Comparison of ENCODE assay signal across 9 cellular contexts in genomic region chr1:6466023-6466422, GRCh38. TPM values are rescaled to one million over a fixed set of nuclear protein-coding genes. Genes with fewer than 3 reads are reported as not detected.
A peak's percentile ranks its signal among the peaks of the same experiment; 100 is the strongest.
DNase-seq lines count a peak whose midpoint lies in the region; ATAC-seq, FAIRE-seq and TF ChIP-seq lines count a peak whose summit lies in the region.
"Had no signal": no experiment of that assay in that cellular context is flagged by ENCODE, and none has a peak within 500 bp of the region (broad histone marks: within the 10 kb centered on the region; RNA-seq: fewer than 3 reads in every experiment).

TNFRSF25 (minus strand) TSS chr1:6466173; CDS start chr1:6466107, 66 bp downstream.

- TF ChIP-seq EP300 in H1 (IDR thresholded peaks at IDR 0.05; ENCODE audit: borderline replicate concordance in 1 of 2, low read depth in 2 of 2, low read length in 2 of 2) = no peak

- no CpG with 5 or more reads among the region's 43 CpGs for WGBS in H9 (ENCODE audit: extremely low coverage, insufficient read length, low lambda C conversion rate)
- 16% methylated on average over 14 of the region's 43 CpGs; no CpG with 5 or more reads in 1 of the 2 experiments for WGBS in H1 (ENCODE audit: extremely low coverage in 1 of 2, insufficient coverage in 1 of 2, insufficient read length in 1 of 2, insufficient replicate concordance in 2 of 2, low coverage in 1 of 2, low lambda C conversion rate in 2 of 2, missing lambda C conversion rate in 1 of 2), 2 experiments

- no peak within 1 kb of the TSS for H3K56ac ChIP-seq in H9 (ENCODE audit: insufficient read length, low read depth, low read length)
- H3K56ac ChIP-seq in H1 (replicated peaks; ENCODE audit: insufficient read length, low read depth, low read length) = no peak within 1 kb of the TSS

- peaks cover 8 to 52% (median 50%) of the 10 kb centered on the region in 3 experiments; a peak in 6 of 7 replicates for H3K36me3 Mint-ChIP-seq in H9 (ENCODE audit: insufficient read depth in 1 of 3, low read depth in 3 of 3)

- H2AFZ ChIP-seq in H9 (ENCODE audit: low read length) (no peak within 1 kb of the TSS), H1 (ENCODE audit: low read length) (no peak within 1 kb of the TSS; the same call in 1 of the 2 replicates)

- H3K9ac ChIP-seq in H9 (ENCODE audit: extremely low read depth, insufficient read length, low read length) (no peak within 1 kb of the TSS), H1 (replicated peaks in 1 of 4; ENCODE audit: extremely low read depth in 1 of 4, low read depth in 3 of 4, low read length in 3 of 4) (no peak within 1 kb of the TSS)

- H3K79me1 ChIP-seq in H9 (ENCODE audit: insufficient read depth, low read depth, low read length, poor library complexity, severe bottlenecking) (no peaks in the 10 kb centered on the region), H1 (ENCODE audit: low read depth, low read length) (no peaks in the 10 kb centered on the region)

- H3K9me3 ChIP-seq in H9 (ENCODE audit: control insufficient read depth, low read depth, low read length) (no peaks in the 10 kb centered on the region), H1 (ENCODE audit: insufficient read depth in 2 of 2, low read depth in 1 of 2, low read length in 1 of 2) (no peaks in the 10 kb centered on the region)

- H4K8ac ChIP-seq in H9 (replicated peaks; ENCODE audit: insufficient read length, low read depth, low read length) = no peak within 1 kb of the TSS
- H4K8ac ChIP-seq in H1 (ENCODE audit: extremely low read depth, insufficient read depth, low read length) = peak within 1 kb of the TSS; percentile 28; the same call in 1 of the 2 replicates

- peaks cover 5 to 25% (median 13%) of the 10 kb centered on the region in 4 experiments; a peak in 5 of 8 replicates for H3K36me3 ChIP-seq in H1 (ENCODE audit: control insufficient read depth in 2 of 4, insufficient read depth in 4 of 4, low read length in 3 of 4)

- no peaks in the 10 kb centered on the region; the same call in 1 of the 2 replicates for H3K27me3 Mint-ChIP-seq in H9 (ENCODE audit: low read depth)

- no peak within 1 kb of the TSS for H3K23ac ChIP-seq in H9 (ENCODE audit: insufficient read length, low read depth, low read length)
- no peak within 1 kb of the TSS for H3K23ac ChIP-seq in H1 (ENCODE audit: insufficient read length)

- no peak within 1 kb of the TSS for H2AK5ac ChIP-seq in H9 (ENCODE audit: insufficient read length, low read length)
- H2AK5ac ChIP-seq in H1 (ENCODE audit: low read depth, low read length) = no peak within 1 kb of the TSS

- no peak within 1 kb of the TSS; a peak in 1 of 5 replicates for H3K4me3 Mint-ChIP-seq in H9

- H3K4me3 ChIP-seq in H1 (ENCODE audit: extremely low read depth in 1 of 4, insufficient read depth in 2 of 4, low read depth in 3 of 4, low read length in 4 of 4) = peak within 1 kb of the TSS; percentile 2 to 56 (median 12); a peak in 6 of 8 replicates

- H3K9me3 Mint-ChIP-seq in H9 = no peaks in the 10 kb centered on the region

- H3K4me1 Mint-ChIP-seq in H9 = peaks cover 3 to 12% of the 10 kb centered on the region in 2 experiments; a peak in 3 of 4 replicates

- H2BK12ac ChIP-seq in H9 (ENCODE audit: insufficient read length, low read depth, low read length) (no peak within 1 kb of the TSS), H1 (ENCODE audit: low read depth, low read length) (no peak within 1 kb of the TSS)

- H3K27ac ChIP-seq in H9 (ENCODE audit: insufficient read length, low read depth, low read length) (no peak within 1 kb of the TSS), H1 (ENCODE audit: low read depth, low read length) (no peak within 1 kb of the TSS)

- H3K4ac ChIP-seq in H9 (ENCODE audit: low read depth, low read length) = no peak within 1 kb of the TSS
- H3K4ac ChIP-seq in H1 (replicated peaks; ENCODE audit: insufficient read length, low read depth, low read length) = no peak within 1 kb of the TSS

- no peak for ATAC-seq in HG03196 (IDR thresholded peaks at IDR 0.05; ENCODE audit: unreplicated experiment)

- H3K14ac ChIP-seq in H9 (ENCODE audit: insufficient read depth, low read length) (no peak within 1 kb of the TSS; the same call in 1 of the 2 replicates), H1 (ENCODE audit: insufficient read length) (no peak within 1 kb of the TSS)

- no peak for TF ChIP-seq RAD21 in H1 (IDR thresholded peaks at IDR 0.05 in 1 of 2, conservative IDR thresholded peaks at IDR 0.05 in 1 of 2; ENCODE audit: low read depth in 2 of 2, low read length in 2 of 2)

- no peaks in the 10 kb centered on the region for H3K79me2 ChIP-seq in H9 (ENCODE audit: insufficient read depth, low read length)
- H3K79me2 ChIP-seq in H1 (ENCODE audit: control insufficient read depth in 1 of 2, insufficient read depth in 2 of 2, low read length in 2 of 2) = no peaks in the 10 kb centered on the region

- H4K5ac ChIP-seq in H9 (ENCODE audit: insufficient read length, low read depth, low read length) = no peak within 1 kb of the TSS
- no peak within 1 kb of the TSS for H4K5ac ChIP-seq in H1 (ENCODE audit: insufficient read length, low read depth, low read length)

- H3K4me1 ChIP-seq in H9 (ENCODE audit: insufficient read depth, low read length) (no peaks in the 10 kb centered on the region; the same call in 1 of the 2 replicates), H1 (replicated peaks in 1 of 4; ENCODE audit: control insufficient read depth in 3 of 4, insufficient read depth in 4 of 4, low read length in 3 of 4) (peaks cover 0 to 8% (median 5%) of the 10 kb centered on the region in 4 experiments; a peak in 4 of 7 replicates)

- H3K23me2 ChIP-seq in H9 (ENCODE audit: insufficient read length, low read depth, low read length, poor library complexity, severe bottlenecking) (no peaks in the 10 kb centered on the region), H1 (ENCODE audit: low read depth, low read length) (no peaks in the 10 kb centered on the region; the same call in 1 of the 2 replicates)

- no peak within 1 kb of the TSS for H2BK20ac ChIP-seq in H9 (ENCODE audit: low read depth, low read length, poor library complexity, severe bottlenecking)
- H2BK20ac ChIP-seq in H1 (ENCODE audit: low read length) = no peak within 1 kb of the TSS

- in situ Hi-C loops in GM13976 (cut with MboI; ENCODE audit: low sequenced_read_pairs, unreplicated experiment) = no loop called here

- H3K27me3 ChIP-seq in H9 (ENCODE audit: insufficient read depth, low read length) (no peaks in the 10 kb centered on the region), H1 (replicated peaks in 1 of 4; ENCODE audit: control insufficient read depth in 3 of 4, extremely low read depth in 1 of 4, insufficient read depth in 3 of 4, low read length in 3 of 4) (peaks cover 0 to 7% (median 4%) of the 10 kb centered on the region in 4 experiments; a peak in 3 of 7 replicates)

- H3K4me2 ChIP-seq in H9 (ENCODE audit: insufficient read depth, insufficient read length, low read length) (no peak within 1 kb of the TSS), H1 (ENCODE audit: insufficient read depth in 1 of 2, low read depth in 2 of 2, low read length in 2 of 2) (peak within 1 kb of the TSS; percentile 49 to 63)

- CTCF ChIA-PET in H1 (lab: Charles Lee; ENCODE audit: partially characterized antibody) = interaction anchor here (0.9 to 4.2 kb wide), 7 partner anchors 11 to 43 kb away, joined by 4 to 31 read pairs (median 8); no protein-coding TSS in a partner anchor

- no peak for FAIRE-seq in H1 (lab: Jason Lieb, UNC)

- TF ChIP-seq CTCF in H9 (conservative IDR thresholded peaks at IDR 0.05) (no peak), H1 (IDR thresholded peaks at IDR 0.05; ENCODE audit: control extremely low read depth in 1 of 3, insufficient read depth in 1 of 3, low read depth in 1 of 3, low read length in 3 of 3) (no peak), GM13976 (IDR thresholded peaks at IDR 0.05; ENCODE audit: borderline replicate concordance, control extremely low read depth, extremely low read depth, insufficient read depth, missing control alignments) (no peak)

- no peak for TF ChIP-seq POLR2A in H1 (IDR thresholded peaks at IDR 0.05; ENCODE audit: control extremely low read depth in 1 of 2, low read depth in 2 of 2, low read length in 2 of 2)

- H3T11ph ChIP-seq in H9 (ENCODE audit: low read length) = no peak within 1 kb of the TSS

- H2BK120ac ChIP-seq in H9 (ENCODE audit: low read depth, low read length, poor library complexity, severe bottlenecking) (no peak within 1 kb of the TSS), H1 (replicated peaks; ENCODE audit: low read depth, low read length) (no peak within 1 kb of the TSS)

- no peak within 1 kb of the TSS for H2BK15ac ChIP-seq in H9 (ENCODE audit: low read depth, low read length)
- 0 out of 2 replicates have a peak within 1 kb of the TSS, but pooled peaks have one; percentile 61 for H2BK15ac ChIP-seq in H1 (ENCODE audit: low read length)

- H4K20me1 ChIP-seq in H9 (ENCODE audit: control insufficient read depth, insufficient read depth, insufficient read length) (no peaks in the 10 kb centered on the region), H1 (replicated peaks in 1 of 2; ENCODE audit: control insufficient read depth in 1 of 2, insufficient read depth in 2 of 2, low read length in 2 of 2) (peaks cover 5 to 9% of the 10 kb centered on the region in 2 experiments)

- DNase-seq in H9 = peak; percentile 77
- DNase-seq in activated CD8-positive, alpha-beta memory T cell treated with anti-CD3 and anti-CD28 coated beads for 24 hours = peak; percentile 81
- DNase-seq in H1 (ENCODE audit: low read depth in 1 of 2, low spot score in 2 of 2) = peak in 1 of 2 experiments; percentile 83
- peak; percentile 36 to 60 for DNase-seq in stimulated activated CD4-positive, alpha-beta T cell treated with anti-CD3 and anti-CD28 coated beads, Interleukin-12 subunit alpha, Interleukin-12 subunit beta, amount 100 ng/mL, for 24 hours (ENCODE audit: low read depth in 2 of 2)
- DNase-seq in NCI-H1436 (lab: John Stamatoyannopoulos, UW) = no peak
- no peak for DNase-seq in NCI-H2107 (lab: John Stamatoyannopoulos, UW)
- no peak for DNase-seq in GM13976 (ENCODE audit: low spot score)
- DNase-seq: GF-D8 had no signal

- H4K91ac ChIP-seq in H9 (ENCODE audit: insufficient read length, low read depth, low read length) = no peak within 1 kb of the TSS
- H4K91ac ChIP-seq in H1 (replicated peaks; ENCODE audit: insufficient read length, low read length) = peak within 1 kb of the TSS; percentile 88

- POLR2A ChIA-PET in H1 (lab: Charles Lee; ENCODE audit: partially characterized antibody) = interaction anchor here (0.8 to 13.7 kb wide), 6 partner anchors 12 to 259 kb away, joined by 3 to 123 read pairs (median 3); no protein-coding TSS in a partner anchor

- no peak within 1 kb of the TSS for H2BK5ac ChIP-seq in H9 (ENCODE audit: insufficient read length, low read length)
- H2BK5ac ChIP-seq in H1 (ENCODE audit: low read depth, low read length) = no peak within 1 kb of the TSS

- H3K18ac ChIP-seq in H9 (ENCODE audit: insufficient read length, low read depth, low read length) (no peak within 1 kb of the TSS), H1 (ENCODE audit: extremely low read depth, low read length) (peak within 1 kb of the TSS; percentile 5; the same call in 1 of the 2 replicates)

- H3K27ac Mint-ChIP-seq in H9 = no peak within 1 kb of the TSS

RNA-seq across cellular contexts. Expression of gene TNFRSF25, which starts in this region (rescaled TPM):
- 18.3 and 19.4 TPM in 2 replicates for total RNA-seq in H9 (2021)
- total RNA-seq in H1 (2021; fragmentation: NEBNext Ultra II Directional; extraction: Animal tissue kit (Norgen Biotek cat#: 25700)) = 9.3 and 10.7 TPM in 2 replicates
- polyA plus RNA-seq in H1 (2011; rRNA removed) = 19.5 and 26.1 TPM in 2 replicates
- polyA plus RNA-seq in H1 (2011; cell fraction: cytosol; rRNA removed) = 20.6 TPM
- polyA plus RNA-seq in H1 (2011; cell fraction: nucleus; rRNA removed) = 116 TPM
- 7.8 to 20.0 TPM (median 18.8 TPM) in 4 replicates for polyA plus RNA-seq in H1 (2012, experiment 1 of 2)
- 8.1 TPM for polyA plus RNA-seq in H1 (2012, experiment 2 of 2)
- 11.1 TPM for polyA plus RNA-seq in H1 (2013, experiment 1 of 2)
- 9.8 TPM for polyA plus RNA-seq in H1 (2013, experiment 2 of 2)
- 3.1 and 3.9 TPM in 2 replicates for polyA minus RNA-seq in H1 (2011; rRNA and poly(A)+ RNA removed)
- polyA minus RNA-seq in H1 (2011; cell fraction: cytosol; rRNA and poly(A)+ RNA removed) = 4.1 TPM
- 9.6 TPM for polyA minus RNA-seq in H1 (2011; cell fraction: nucleus; rRNA and poly(A)+ RNA removed)

Comparison
In these comparisons a context has a peak if more than half of its experiments do, and no peak if none do; other contexts are left out.
1. DNase-seq: peak in H9 (single experiment), activated CD8-positive, alpha-beta memory T cell treated with anti-CD3 and anti-CD28 coated beads for 24 hours (single experiment) and stimulated activated CD4-positive, alpha-beta T cell treated with anti-CD3 and anti-CD28 coated beads, Interleukin-12 subunit alpha, Interleukin-12 subunit beta, amount 100 ng/mL, for 24 hours (2 of 2); none in NCI-H1436 (single experiment), NCI-H2107 (single experiment) and GM13976 (single experiment).